Comparison of ENCODE assay signal across 8 cellular contexts in the genomic region with DNA sequence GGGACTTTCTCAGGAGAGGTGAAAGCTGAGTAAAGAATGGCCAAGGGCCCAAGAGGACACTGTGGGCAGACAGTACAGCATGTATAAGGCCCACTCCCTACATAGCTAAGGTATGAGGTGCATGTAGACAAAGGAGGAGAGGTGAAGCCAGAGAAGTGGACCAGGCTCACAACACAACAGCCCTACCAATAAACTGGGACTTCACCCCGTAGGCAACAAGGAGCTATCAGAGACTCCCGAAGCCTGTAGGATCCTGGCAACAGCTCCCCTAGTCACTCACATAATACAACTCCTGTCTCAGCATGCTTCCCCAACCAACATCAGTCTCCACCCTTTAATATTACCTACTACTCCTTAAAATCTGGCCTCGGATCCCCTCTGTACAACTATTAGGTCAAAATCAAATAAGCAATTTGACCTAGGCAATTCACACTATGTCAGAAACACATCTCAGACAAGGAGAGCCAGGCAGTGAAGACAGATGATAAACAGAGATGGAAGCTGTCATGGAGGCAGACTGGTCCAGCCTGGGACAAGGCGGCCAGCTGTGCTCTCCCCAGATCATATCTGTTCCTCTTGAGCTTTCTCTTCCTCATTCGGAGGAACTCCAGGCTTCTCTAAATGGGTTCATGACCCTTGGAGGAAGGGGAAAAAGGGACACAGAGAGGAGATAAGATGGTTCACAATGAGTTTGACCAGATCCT.
DNase-seq lines count a peak whose midpoint lies in the region; ATAC-seq and TF ChIP-seq lines count a peak whose summit lies in the region.

No MANE protein-coding gene starts in this region.

- peaks cover 22% of the 10 kb centered on the region for H3K4me1 Mint-ChIP-seq in T-helper 1 cell treated with Interleukin-12 subunit alpha and Interleukin-12 subunit beta and Interleukin-4 antibody, amounts not matched to agents 30 μg/mL and 1 μg/mL, for 36 hours (ENCODE audit: low read depth)
- peaks cover 27% of the 10 kb centered on the region for H3K4me1 Mint-ChIP-seq in stimulated activated memory B cell treated with anti-CD40 and anti-IgM and Interleukin-4, amounts not matched to agents 10 μg/mL and 1 μg/mL and 100 μg/mL, for 72 hours

- peak overlapping the region; percentile 82 for H3K4me3 ChIP-seq in SU-DHL-6 (ENCODE audit: insufficient read depth, low read length, poor library complexity, severe bottlenecking)
- H3K4me3 ChIP-seq in foreskin fibroblast (ENCODE audit: low read depth in 1 of 2, low read length in 2 of 2): peak overlapping the region; percentile 71 to 96

- H3K27ac Mint-ChIP-seq in T-helper 1 cell treated with Interleukin-12 subunit alpha and Interleukin-12 subunit beta and Interleukin-4 antibody, amounts not matched to agents 30 μg/mL and 1 μg/mL, for 36 hours: peak overlapping the region; percentile 17
- H3K27ac Mint-ChIP-seq in stimulated activated memory B cell treated with anti-CD40 and anti-IgM and Interleukin-4, amounts not matched to agents 10 μg/mL and 1 μg/mL and 100 μg/mL, for 72 hours: peak overlapping the region; percentile 80

- H3K4me3 Mint-ChIP-seq in T-helper 1 cell treated with Interleukin-12 subunit alpha and Interleukin-12 subunit beta and Interleukin-4 antibody, amounts not matched to agents 30 μg/mL and 1 μg/mL, for 36 hours: peak overlapping the region; percentile 87
- peak overlapping the region; percentile 74 for H3K4me3 Mint-ChIP-seq in stimulated activated memory B cell treated with anti-CD40 and anti-IgM and Interleukin-4, amounts not matched to agents 10 μg/mL and 1 μg/mL and 100 μg/mL, for 72 hours

- H3K27me3 ChIP-seq in SU-DHL-6 (ENCODE audit: low read length): no peaks in the 10 kb centered on the region

- ATAC-seq in stimulated activated memory B cell treated with anti-CD40 and anti-IgM and Interleukin-4, amounts not matched to agents 10 μg/mL and 1 μg/mL and 100 μg/mL, for 72 hours: no peak
- ATAC-seq in HG02642 (IDR thresholded peaks at IDR 0.05; ENCODE audit: poor library complexity, unreplicated experiment) (no peak), HG03095 (IDR thresholded peaks at IDR 0.05; ENCODE audit: unreplicated experiment) (no peak)

- no peaks in the 10 kb centered on the region for H3K27me3 Mint-ChIP-seq in T-helper 1 cell treated with Interleukin-12 subunit alpha and Interleukin-12 subunit beta and Interleukin-4 antibody, amounts not matched to agents 30 μg/mL and 1 μg/mL, for 36 hours (ENCODE audit: low read depth)
- no peaks in the 10 kb centered on the region for H3K27me3 Mint-ChIP-seq in stimulated activated memory B cell treated with anti-CD40 and anti-IgM and Interleukin-4, amounts not matched to agents 10 μg/mL and 1 μg/mL and 100 μg/mL, for 72 hours

- no peaks in the 10 kb centered on the region for H3K9me3 ChIP-seq in SU-DHL-6 (ENCODE audit: insufficient read depth, low read length)

- H3K79me2 ChIP-seq in SU-DHL-6 (ENCODE audit: insufficient read depth, low read length): no peaks in the 10 kb centered on the region

- H3K9me3 Mint-ChIP-seq in T-helper 1 cell treated with Interleukin-12 subunit alpha and Interleukin-12 subunit beta and Interleukin-4 antibody, amounts not matched to agents 30 μg/mL and 1 μg/mL, for 36 hours: no peaks in the 10 kb centered on the region
- no peaks in the 10 kb centered on the region for H3K9me3 Mint-ChIP-seq in stimulated activated memory B cell treated with anti-CD40 and anti-IgM and Interleukin-4, amounts not matched to agents 10 μg/mL and 1 μg/mL and 100 μg/mL, for 72 hours

- H3K4me2 ChIP-seq in SU-DHL-6 (ENCODE audit: low read depth, low read length, poor library complexity, severe bottlenecking): peak overlapping the region; percentile 97

- peaks cover 5% of the 10 kb centered on the region; the same call in 1 of the 2 replicates for H4K20me1 ChIP-seq in SU-DHL-6 (ENCODE audit: low read depth, low read length)

- H3K36me3 ChIP-seq in SU-DHL-6 (ENCODE audit: low read length): no peaks in the 10 kb centered on the region

- peak overlapping the region; percentile 81 for H3K9ac ChIP-seq in SU-DHL-6 (ENCODE audit: low read length)

- H3F3A ChIP-seq in SU-DHL-6 (ENCODE audit: insufficient read depth): peaks cover 9% of the 10 kb centered on the region; the same call in 1 of the 2 replicates

- no peak overlapping the region for H3K27ac ChIP-seq in SU-DHL-6 (ENCODE audit: low read depth, low read length)

- TF ChIP-seq CTCF in SU-DHL-6 (IDR thresholded peaks at IDR 0.05; ENCODE audit: insufficient read depth, low read length, poor library complexity, severe bottlenecking): no peak
- TF ChIP-seq CTCF in foreskin fibroblast (IDR thresholded peaks at IDR 0.05; ENCODE audit: low read depth, low read length): no peak

- H2AFZ ChIP-seq in SU-DHL-6 (ENCODE audit: low read depth, low read length, severe bottlenecking): no peak overlapping the region

- DNase-seq in T-helper 1 cell (no peak), foreskin fibroblast (no peak), NCI-H1092 treated with DMSO at 0.1 percent for 48 hours (lab: John Stamatoyannopoulos, UW) (no peak)

- no peaks in the 10 kb centered on the region for H3K36me3 Mint-ChIP-seq in T-helper 1 cell treated with Interleukin-12 subunit alpha and Interleukin-12 subunit beta and Interleukin-4 antibody, amounts not matched to agents 30 μg/mL and 1 μg/mL, for 36 hours (ENCODE audit: low read depth)
- H3K36me3 Mint-ChIP-seq in stimulated activated memory B cell treated with anti-CD40 and anti-IgM and Interleukin-4, amounts not matched to agents 10 μg/mL and 1 μg/mL and 100 μg/mL, for 72 hours: peaks cover 22% of the 10 kb centered on the region

- H3K9me2 ChIP-seq in SU-DHL-6 (replicated peaks; ENCODE audit: insufficient read depth, low read length): no peaks in the 10 kb centered on the region
